Comparison of ENCODE assay signal across 1 cellular context in the genomic region with DNA sequence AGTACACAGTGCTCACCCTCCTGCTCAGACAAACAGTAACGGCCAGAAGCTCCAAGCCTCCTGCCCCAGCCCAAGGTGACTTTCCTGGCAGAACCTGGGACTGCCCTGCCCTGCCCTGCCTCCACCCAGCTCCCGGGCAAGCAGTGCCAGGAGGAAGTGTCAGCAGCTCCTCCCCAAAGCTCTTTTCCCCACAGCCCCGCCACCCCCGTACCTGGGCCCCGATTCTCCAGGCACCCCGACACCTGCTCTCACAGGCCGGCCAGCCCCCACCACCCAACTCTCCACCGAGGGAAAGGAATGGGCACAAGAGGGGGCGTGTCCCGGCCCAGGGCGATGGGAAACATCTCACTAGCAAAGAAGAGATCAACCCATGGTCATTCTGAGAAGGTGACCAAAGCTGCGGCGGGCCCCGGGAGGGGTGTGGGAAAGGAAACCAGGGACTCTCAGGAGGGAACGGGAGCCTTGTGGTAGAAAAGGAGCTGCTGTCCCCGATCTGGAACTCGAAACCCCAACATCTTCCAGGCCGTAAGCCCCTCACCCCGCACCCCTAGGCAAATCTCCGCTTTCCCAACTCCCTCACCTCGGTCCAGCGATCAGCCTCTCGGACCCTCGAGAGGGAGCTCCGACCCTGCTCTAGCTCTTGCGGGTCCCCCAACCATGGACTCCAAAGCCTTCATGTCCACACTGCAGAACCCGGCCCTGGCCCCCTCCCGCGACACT.
TF ChIP-seq lines count a peak whose summit lies in the region.

No MANE protein-coding gene starts in this region.

TF ChIP-seq in HepG2, 621 proteins besides CTCF, POLR2A, EP300 and RAD21 (continued from another document):
- TF ChIP-seq ZBTB20 (CRISPR knock-in tag; IDR thresholded peaks at IDR 0.05; ENCODE audit: borderline replicate concordance, low read depth), result no peak
